Comparison of ENCODE assay signal across 31 cellular contexts in genomic region chr3:30504939-30505338, GRCh38.
"Had no signal": no experiment of that assay in that cellular context is flagged by ENCODE, and none has a peak within 500 bp of the region (broad histone marks: within the 10 kb centered on the region; RNA-seq: fewer than 3 reads in every experiment).

No MANE protein-coding gene starts in this region.

- ATAC-seq: activated CD4-positive, CD25-positive, alpha-beta regulatory T cell treated with anti-CD3 and anti-CD28 coated beads, Interleukin-2, amount 50 U/mL, for 24 hours; effector memory CD8-positive, alpha-beta T cell; esophagus mucosa; heart right ventricle; left lung; lower lobe of right lung; mucosa of descending colon; sciatic nerve; stimulated activated naive B cell treated with anti-CD40 and anti-IgM and Interleukin-4, amounts not matched to agents 10 μg/mL and 1 μg/mL and 100 μg/mL, for 72 hours; upper lobe of right lung had no signal

- H3K4me1 ChIP-seq: heart right ventricle, lower lobe of right lung, stomach, thyroid gland, upper lobe of right lung had no signal

- H3K27ac ChIP-seq: cardiac muscle cell, coronary artery, heart right ventricle, left lung, lower lobe of right lung, neutrophil, ovary, stomach, thyroid gland, upper lobe of right lung, VCaP had no signal

- H3K36me3 ChIP-seq: cardiac muscle cell, heart right ventricle, left lung, lower lobe of right lung, neutrophil, ovary, stomach, thyroid gland, upper lobe of right lung had no signal

- DNase-seq: activated CD4-positive, alpha-beta T cell treated with anti-CD3 and anti-CD28 coated beads for 48 hours; activated CD4-positive, alpha-beta T cell treated with anti-CD3 and anti-CD28 coated beads, Interleukin-2, amount 50 U/mL, for 48 hours; activated CD8-positive, alpha-beta memory T cell treated with anti-CD3 and anti-CD28 coated beads for 24 hours; activated gamma-delta T cell treated with Interleukin-2 at 50 U/mL for 16 hours; activated naive CD4-positive, alpha-beta T cell treated with anti-CD3 and anti-CD28 coated beads, Interleukin-2, amount 50 U/mL, for 16 hours; activated T-cell treated with anti-CD3 and anti-CD28 coated beads, Interleukin-2, amount 50 U/mL, for 24 hours; amniotic stem cell; cerebellar nuclear complex; effector memory CD8-positive, alpha-beta T cell; foreskin fibroblast; heart right ventricle; left lung; lower lobe of right lung; mucosa of descending colon; nephron progenitor cell; ovary; small intestine; stimulated activated CD4-positive, alpha-beta T cell treated with anti-CD3 and anti-CD28 coated beads, Interleukin-1b, Interleukin-23, amount 100 ng/mL, for 48 hours; stimulated activated CD4-positive, alpha-beta T cell treated with anti-CD3 and anti-CD28 coated beads, Interleukin-4, amount 100 ng/mL, for 4 hours; stimulated activated CD8-positive, alpha-beta memory T cell treated with anti-CD3 and anti-CD28 coated beads, Interleukin-4, amount 100 ng/mL, for 48 hours; stimulated activated naive B cell treated with anti-CD40 and anti-IgM and Interleukin-4, amounts not matched to agents 10 μg/mL and 1 μg/mL and 100 μg/mL, for 72 hours; stomach; thyroid gland; upper lobe of right lung had no signal

- H3K4me3 ChIP-seq: cardiac muscle cell, coronary artery, heart right ventricle, left lung, lower lobe of right lung, mucosa of descending colon, ovary, stomach, thyroid gland, upper lobe of right lung had no signal

- H3K9me3 ChIP-seq: heart right ventricle, left lung, lower lobe of right lung, mucosa of descending colon, neutrophil, ovary, stomach, thyroid gland, upper lobe of right lung had no signal

- H3K27me3 ChIP-seq: cardiac muscle cell, heart right ventricle, left lung, neutrophil, ovary, stomach, thyroid gland, upper lobe of right lung had no signal
